Comparison of ENCODE assay signal across 18 cellular contexts in genomic region chr5:1885777-1886633, GRCh38. TPM values are rescaled to one million over a fixed set of nuclear protein-coding genes. Genes with fewer than 3 reads are reported as not detected.
DNase-seq lines count a peak whose midpoint lies in the region; ATAC-seq, FAIRE-seq and TF ChIP-seq lines count a peak whose summit lies in the region.
"Had no signal": no experiment of that assay in that cellular context is flagged by ENCODE, and none has a peak within 500 bp of the region (broad histone marks: within the 10 kb centered on the region; RNA-seq: fewer than 3 reads in every experiment).

No MANE protein-coding gene starts in this region.

- H2BK120ac ChIP-seq in mesendoderm (ENCODE audit: low read depth, low read length) = no peak overlapping the region

- no peak overlapping the region for H3K23ac ChIP-seq in mesendoderm (ENCODE audit: low read length)

- no peak overlapping the region for H3K4ac ChIP-seq in mesendoderm (ENCODE audit: low read depth, low read length)

- intact Hi-C loops in Right ventricle myocardium superior (cut with DNase I) = no loop called here
- intact Hi-C loops in aorta (cut with DNase I) = no loop called here

- H4K8ac ChIP-seq in mesendoderm (ENCODE audit: low read depth, low read length) = no peak overlapping the region

- H3K9me3 ChIP-seq in right atrium auricular region = no peaks in the 10 kb centered on the region
- H3K9me3 ChIP-seq in aorta (ENCODE audit: control insufficient read depth, low read length) = no peaks in the 10 kb centered on the region

- H3K4me2 ChIP-seq in mesendoderm (ENCODE audit: low read length) = no peak overlapping the region

- peak; percentile 38 for DNase-seq in Right ventricle myocardium superior
- DNase-seq in right atrium auricular region (ENCODE audit: low spot score) = no peak
- DNase-seq in epithelial cell of esophagus (ENCODE audit: low read depth) = peak; percentile 16
- peak; percentile 18 for DNase-seq in mesendoderm
- peak; percentile 30 to 58 for DNase-seq in aorta
- DNase-seq in GM19238 (ENCODE audit: insufficient read length, low spot score) = no peak
- no peak for DNase-seq in urothelium cell line (ENCODE audit: low spot score)
- DNase-seq in EL = no peak
- DNase-seq: activated effector memory CD4-positive, alpha-beta T cell treated with anti-CD3 and anti-CD28 coated beads, Interleukin-2, amount 50 U/mL, for 16 hours; CD4-positive, CD25-positive, alpha-beta regulatory T cell; DMS79; erythroblast; glutamatergic neuron; NCI-H2227 treated with DMSO at 0.1 percent for 48 hours; SHP77; stimulated activated naive CD8-positive, alpha-beta T cell treated with anti-CD3 and anti-CD28 coated beads, Interleukin-15, Interleukin-2, amounts not matched to agents 100 U/mL and 50 U/mL, for 24 hours had no signal

- no peak overlapping the region for H2BK15ac ChIP-seq in mesendoderm (replicated peaks; ENCODE audit: low read depth)

- H3K9ac ChIP-seq in mesendoderm (ENCODE audit: low read length) = no peak overlapping the region

- H3K36me3 ChIP-seq in right atrium auricular region (no peaks in the 10 kb centered on the region), mesendoderm (ENCODE audit: control insufficient read depth, insufficient read depth, low read length) (no peaks in the 10 kb centered on the region), aorta (ENCODE audit: control insufficient read depth in 1 of 2, insufficient read depth in 2 of 2, low read length in 1 of 2) (no peaks in the 10 kb centered on the region)

- no peaks in the 10 kb centered on the region for H3K79me1 ChIP-seq in mesendoderm (ENCODE audit: low read length)

- H4K5ac ChIP-seq in mesendoderm (ENCODE audit: low read length) = no peak overlapping the region

- H2BK5ac ChIP-seq in mesendoderm (ENCODE audit: low read length) = no peak overlapping the region

- peak overlapping the region in 1 of 2 donors; percentile 29 for H3K4me3 ChIP-seq in right atrium auricular region
- H3K4me3 ChIP-seq in epithelial cell of esophagus (ENCODE audit: low read length) = peak overlapping the region; percentile 67
- H3K4me3 ChIP-seq in mesendoderm (ENCODE audit: low read length) = no peak overlapping the region
- no peak overlapping the region for H3K4me3 ChIP-seq in aorta (ENCODE audit: low read length in 2 of 2)

- no peak overlapping the region for H3K56ac ChIP-seq in mesendoderm (ENCODE audit: low read length)

- H3K27ac ChIP-seq in right atrium auricular region (no peak overlapping the region), mesendoderm (ENCODE audit: low read depth, low read length) (no peak overlapping the region), aorta (ENCODE audit: low read depth in 1 of 2, low read length in 2 of 2) (no peak overlapping the region)

- peaks cover 20 to 48% of the 10 kb centered on the region in 2 donors for H3K27me3 ChIP-seq in right atrium auricular region
- peaks cover 58% of the 10 kb centered on the region for H3K27me3 ChIP-seq in mesendoderm (ENCODE audit: insufficient read depth, low read length, poor library complexity)
- H3K27me3 ChIP-seq in aorta (ENCODE audit: control insufficient read depth in 1 of 2, insufficient read depth in 2 of 2, low read length in 1 of 2) = no peaks in the 10 kb centered on the region

- no peak overlapping the region for H3K18ac ChIP-seq in mesendoderm (ENCODE audit: low read length)

- WGBS in mesendoderm (ENCODE audit: extremely low coverage, insufficient coverage, low lambda C conversion rate) = no CpG with 5 or more reads among the region's 57 CpGs
- WGBS in aorta, 2 donors = 4 to 5% methylated on average over 56 to 57 of the region's 57 CpGs

- ATAC-seq in Right ventricle myocardium superior (ENCODE audit: poor library complexity) (peak; percentile 5), aorta (ENCODE audit: low FRiP score) (no peak)
- ATAC-seq: activated CD4-positive, CD25-positive, alpha-beta regulatory T cell treated with anti-CD3 and anti-CD28 coated beads, Interleukin-2, amount 50 U/mL, for 24 hours; stimulated activated naive CD8-positive, alpha-beta T cell treated with anti-CD3 and anti-CD28 coated beads, Interleukin-15, Interleukin-2, amounts not matched to agents 100 U/mL and 50 U/mL, for 24 hours had no signal

- TF ChIP-seq CTCF in right atrium auricular region (IDR thresholded peaks at IDR 0.05) (no peak), epithelial cell of esophagus (IDR thresholded peaks at IDR 0.05; ENCODE audit: insufficient read depth, low read depth, low read length, missing control alignments) (no peak)

- no peaks in the 10 kb centered on the region for H3K79me2 ChIP-seq in mesendoderm (ENCODE audit: control insufficient read depth, insufficient read depth, low read length)

- no peak for FAIRE-seq in urothelium cell line (lab: Jason Lieb, UNC)

- H3K4me1 ChIP-seq in right atrium auricular region (peaks cover 0 to 38% of the 10 kb centered on the region in 2 donors), mesendoderm (ENCODE audit: control insufficient read depth, low read depth, low read length) (no peaks in the 10 kb centered on the region), aorta (ENCODE audit: control insufficient read depth in 1 of 2, insufficient read depth in 2 of 2, low read length in 2 of 2) (no peaks in the 10 kb centered on the region)

- H2AK5ac ChIP-seq in mesendoderm (ENCODE audit: low read length) = no peak overlapping the region

RNA-seq across cellular contexts. Expression of gene IRX4, which starts 3.3 kb away (rescaled TPM):
- total RNA-seq in Right ventricle myocardium superior = 15.8 TPM
- total RNA-seq in right atrium auricular region = not detected
- polyA plus RNA-seq in mesendoderm (2013, experiment 1 of 2) = 0.51 TPM
- 0.48 TPM for polyA plus RNA-seq in mesendoderm (2013, experiment 2 of 2)
- total RNA-seq in aorta = not detected
- polyA plus RNA-seq in aorta = not detected
- total RNA-seq: CD4-positive, CD25-positive, alpha-beta regulatory T cell; ureter had no signal
- polyA plus RNA-seq: CD4-positive, CD25-positive, alpha-beta regulatory T cell had no signal

Comparison
In these comparisons a context has a peak if more than half of its experiments do, and no peak if none do; other contexts are left out.
1. DNase-seq: peak in Right ventricle myocardium superior (single experiment), epithelial cell of esophagus (single experiment), mesendoderm (single experiment) and aorta (2 of 2); none in right atrium auricular region (single experiment), GM19238 (single experiment), urothelium cell line (single experiment) and EL (single experiment).
2. RNA of gene IRX4, which starts 3.3 kb away (total RNA-seq): 15.8 TPM in Right ventricle myocardium superior (single experiment); not detected in right atrium auricular region and not detected in aorta; every median in the first group is over 10 times any median in the second.